Comparison of ENCODE assay signal across 10 cellular contexts in the genomic region with DNA sequence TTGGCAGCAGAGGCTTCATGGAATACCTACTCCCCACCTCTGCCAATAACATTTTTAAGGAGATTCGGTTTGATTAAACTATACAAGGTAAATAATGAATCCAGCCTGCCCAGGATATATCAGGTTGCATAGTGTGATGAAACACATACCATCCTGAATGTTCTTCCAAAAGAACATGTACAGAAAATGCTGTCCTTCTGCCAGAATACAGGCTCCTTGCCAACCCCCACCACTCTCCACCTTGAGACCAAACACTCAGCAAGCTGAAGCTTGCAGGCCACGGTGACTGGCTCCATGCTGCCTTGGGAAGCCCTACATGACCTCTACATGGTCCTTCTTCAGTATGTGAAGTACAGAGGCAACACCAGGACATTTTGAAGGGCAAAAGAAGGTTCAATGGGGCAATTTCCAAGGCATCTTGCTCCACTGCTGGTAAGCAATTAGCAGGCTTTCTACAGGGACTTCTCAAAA.
A peak's percentile ranks its signal among the peaks of the same experiment; 100 is the strongest.
DNase-seq lines count a peak whose midpoint lies in the region; ATAC-seq and TF ChIP-seq lines count a peak whose summit lies in the region.
"Had no signal": no experiment of that assay in that cellular context is flagged by ENCODE, and none has a peak within 500 bp of the region (broad histone marks: within the 10 kb centered on the region; RNA-seq: fewer than 3 reads in every experiment).

No MANE protein-coding gene starts in this region.

- H3K27ac ChIP-seq in right atrium auricular region (no peak overlapping the region), gastroesophageal sphincter (peak overlapping the region; percentile 63 to 90 (median 88))

- no peaks in the 10 kb centered on the region for H3K36me3 ChIP-seq in right atrium auricular region
- H3K36me3 ChIP-seq in adipocyte (ENCODE audit: control insufficient read depth, insufficient read depth, low read length, severe bottlenecking): no peaks in the 10 kb centered on the region
- no peaks in the 10 kb centered on the region for H3K36me3 ChIP-seq in gastroesophageal sphincter

- peak; percentile 44 for ATAC-seq in Right ventricle myocardium superior (ENCODE audit: poor library complexity)
- peak; percentile 72 for ATAC-seq in gastroesophageal sphincter
- ATAC-seq in HG02642 (IDR thresholded peaks at IDR 0.05; ENCODE audit: poor library complexity, unreplicated experiment): no peak
- ATAC-seq in HG03097 (IDR thresholded peaks at IDR 0.05; ENCODE audit: low FRiP score, unreplicated experiment): no peak
- ATAC-seq: stimulated activated memory B cell treated with anti-CD40 and anti-IgM and Interleukin-4, amounts not matched to agents 10 μg/mL and 1 μg/mL and 100 μg/mL, for 72 hours had no signal

- H3K4me3 ChIP-seq in right atrium auricular region (no peak overlapping the region), adipocyte (ENCODE audit: low read length) (no peak overlapping the region), gastroesophageal sphincter (no peak overlapping the region)

- no peak for TF ChIP-seq EP300 in gastroesophageal sphincter (IDR thresholded peaks at IDR 0.05)

- no peak for TF ChIP-seq CTCF in right atrium auricular region (IDR thresholded peaks at IDR 0.05)
- TF ChIP-seq CTCF in gastroesophageal sphincter (IDR thresholded peaks at IDR 0.05): no peak
- no peak for TF ChIP-seq CTCF in GM10266 (IDR thresholded peaks at IDR 0.05; ENCODE audit: control insufficient read depth, insufficient read depth, low read depth, missing control alignments)

- H3K9me3 ChIP-seq in right atrium auricular region: no peaks in the 10 kb centered on the region
- H3K9me3 ChIP-seq in adipocyte (ENCODE audit: control insufficient read depth, low read length): no peaks in the 10 kb centered on the region
- no peaks in the 10 kb centered on the region for H3K9me3 ChIP-seq in gastroesophageal sphincter

- intact Hi-C loops in Right ventricle myocardium superior (cut with DNase I): no loop called here

- no peaks in the 10 kb centered on the region for H3K27me3 ChIP-seq in right atrium auricular region
- peaks cover 6% of the 10 kb centered on the region for H3K27me3 ChIP-seq in adipocyte (replicated peaks; ENCODE audit: control insufficient read depth, insufficient read depth, low read length)
- H3K27me3 ChIP-seq in gastroesophageal sphincter: no peaks in the 10 kb centered on the region

- no peak for TF ChIP-seq POLR2A in gastroesophageal sphincter (IDR thresholded peaks at IDR 0.05)

- no peak overlapping the region for H3K9ac ChIP-seq in adipocyte (ENCODE audit: low read length)

- H3K4me1 ChIP-seq in right atrium auricular region (peaks cover 0 to 25% of the 10 kb centered on the region in 2 donors), adipocyte (ENCODE audit: control insufficient read depth, insufficient read depth, low read length) (peaks cover 25% of the 10 kb centered on the region), gastroesophageal sphincter (peaks cover 2 to 71% (median 12%) of the 10 kb centered on the region in 3 donors)

- 40 to 78% methylated on average over 1 to 2 of the region's 2 CpGs for WGBS in gastroesophageal sphincter (ENCODE audit: low coverage in 1 of 2), 2 donors

- DNase-seq in Right ventricle myocardium superior (no peak), right atrium auricular region (ENCODE audit: low spot score) (no peak), adipocyte (ENCODE audit: low read depth) (peak; percentile 71), GM10266 (ENCODE audit: extremely low spot score) (no peak), iPS-NIHi11 (ENCODE audit: low spot score) (no peak)
- DNase-seq: activated naive CD4-positive, alpha-beta T cell treated with anti-CD3 and anti-CD28 coated beads, Interleukin-2, amount 10 ng/mL, durations not matched to agents 7 days and 5 days had no signal

Comparison
In these comparisons a context has a peak if more than half of its experiments do, and no peak if none do; other contexts are left out.
1. ATAC-seq: peak in Right ventricle myocardium superior (single experiment) and gastroesophageal sphincter (single experiment); none in HG02642 (single experiment) and HG03097 (single experiment).
2. H3K27ac ChIP-seq: peak in gastroesophageal sphincter (4 of 4); none in right atrium auricular region (0 of 2).